8 cellular contexts compared by ENCODE assay signal in genomic region chr12:123149828-123150272, GRCh38. TPM values are rescaled to one million over a fixed set of nuclear protein-coding genes. Genes with fewer than 3 reads are reported as not detected.
DNase-seq lines count a peak whose midpoint lies in the region; ATAC-seq, FAIRE-seq and TF ChIP-seq lines count a peak whose summit lies in the region.

No MANE protein-coding gene starts in this region.

- no peak for ATAC-seq in GM12878
- ATAC-seq in thoracic aorta (ENCODE audit: insufficient number of reproducible peaks, low FRiP score, low read depth) = no peak
- no peak for ATAC-seq in GM21360 (IDR thresholded peaks at IDR 0.05; ENCODE audit: unreplicated experiment)
- no peak for ATAC-seq in HG03520 (IDR thresholded peaks at IDR 0.05; ENCODE audit: unreplicated experiment)

- H3K9me3 ChIP-seq in GM12878 (replicated peaks; ENCODE audit: control insufficient read depth, insufficient read depth, low read length) (no peaks in the 10 kb centered on the region), thoracic aorta (no peaks in the 10 kb centered on the region)

- no TSS peak for BruUV-seq in GM12878 (replicated peaks; lab: Mats Ljungman, UMichigan)

- no peaks in the 10 kb centered on the region for H4K20me1 ChIP-seq in GM12878 (ENCODE audit: control insufficient read depth, insufficient read depth)

- no peak overlapping the region for H3K27ac ChIP-seq in GM12878 (ENCODE audit: control insufficient read depth, insufficient read depth)
- H3K27ac ChIP-seq in thoracic aorta = peak overlapping the region; percentile 57 to 72

- in situ Hi-C loops in GM12878 (cut with MboI) = no loop called here

- RAD21 ChIA-PET in GM12878 (lab: Charles Lee; ENCODE audit: unreplicated experiment) = no interaction called here

- no peak for TF ChIP-seq CTCF in GM12878 (IDR thresholded peaks at IDR 0.05 in 2 of 3, conservative IDR thresholded peaks at IDR 0.05 in 1 of 3; ENCODE audit: control insufficient read depth in 2 of 3, extremely low read depth in 1 of 3, insufficient read depth in 1 of 3, low read depth in 3 of 3, low read length in 3 of 3)
- TF ChIP-seq CTCF in thoracic aorta (IDR thresholded peaks at IDR 0.05) = no peak

- SMC1A ChIA-PET in GM12878 (lab: Charles Lee; ENCODE audit: uncharacterized antibody, unreplicated experiment) = interaction anchor here (0.5 kb wide), 1 partner anchor 30 kb away, joined by 3 read pairs; no protein-coding TSS in a partner anchor

- POLR2A ChIA-PET in GM12878 (lab: Charles Lee) = no interaction called here

- no peak overlapping the region for H3K9ac ChIP-seq in GM12878 (ENCODE audit: control insufficient read depth, insufficient read depth, low read length)

- 67% methylated on average over 16 of the region's 16 CpGs for WGBS in GM12878 (ENCODE audit: insufficient coverage, insufficient replicate concordance, low lambda C conversion rate, missing lambda C conversion rate)

- peak; percentile 23 for DNase-seq in NCI-H748 (lab: John Stamatoyannopoulos, UW; ENCODE audit: unreplicated experiment)
- DNase-seq in NCI-H748 treated with DMSO at 0.1 percent for 48 hours (lab: John Stamatoyannopoulos, UW) = no peak
- DNase-seq in GM12878 (ENCODE audit: low read depth, low spot score) = no peak
- DNase-seq in left kidney (ENCODE audit: low read depth, low spot score) = peak; percentile 40
- DNase-seq in thoracic aorta (ENCODE audit: low spot score) = no peak
- no peak for DNase-seq in NCI-H2227 (lab: John Stamatoyannopoulos, UW; ENCODE audit: unreplicated experiment)

- no peak for FAIRE-seq in GM12878 (lab: Jason Lieb, UNC)

- H2AFZ ChIP-seq in GM12878 (ENCODE audit: control insufficient read depth, low read depth, low read length) = no peak overlapping the region

- TF ChIP-seq RAD21 in GM12878 (IDR thresholded peaks at IDR 0.05; ENCODE audit: insufficient read depth, low read depth, low read length) = no peak

- H3K4me2 ChIP-seq in GM12878 (ENCODE audit: control insufficient read depth, insufficient read depth) = peak overlapping the region; percentile 77

- H3K4me3 ChIP-seq in GM12878 = no peak overlapping the region
- peak overlapping the region; percentile 86 for H3K4me3 ChIP-seq in thoracic aorta

- H3K79me2 ChIP-seq in GM12878 (ENCODE audit: control insufficient read depth, insufficient read depth, low read length) = no peaks in the 10 kb centered on the region

- no peaks in the 10 kb centered on the region; a peak in 1 of 4 replicates for H3K36me3 ChIP-seq in GM12878 (ENCODE audit: control insufficient read depth in 2 of 2, insufficient read depth in 2 of 2, low read length in 1 of 2)
- no peaks in the 10 kb centered on the region for H3K36me3 ChIP-seq in thoracic aorta

- TF ChIP-seq POLR2A in GM12878 (IDR thresholded peaks at IDR 0.05; ENCODE audit: low read depth, low read length) = no peak

- TF ChIP-seq EP300 in GM12878 (IDR thresholded peaks at IDR 0.05; ENCODE audit: borderline replicate concordance in 1 of 2, control insufficient read depth in 1 of 2, low read depth in 2 of 2, low read length in 2 of 2) = no peak

- intact Hi-C loops in GM12878 (cut with micrococcal nuclease; ENCODE audit: unreplicated experiment) = no loop called here

- H3K27me3 ChIP-seq in GM12878 (replicated peaks in 1 of 2; ENCODE audit: control insufficient read depth in 2 of 2, insufficient read depth in 2 of 2, low read length in 1 of 2) (peaks cover 0 to 4% of the 10 kb centered on the region in 2 experiments; a peak in 1 of 4 replicates), thoracic aorta (replicated peaks; ENCODE audit: insufficient read depth) (no peaks in the 10 kb centered on the region)

- CTCF ChIA-PET in GM12878 (lab: Yijun Ruan, JAX) = interaction anchor here (0.9 kb wide), 1 partner anchor 105 kb away, joined by 3 read pairs; no protein-coding TSS in a partner anchor

- H3K4me1 ChIP-seq in GM12878 (ENCODE audit: control insufficient read depth, insufficient read depth, low read length) = no peaks in the 10 kb centered on the region
- peaks cover 2 to 25% of the 10 kb centered on the region in 2 donors for H3K4me1 ChIP-seq in thoracic aorta (ENCODE audit: control insufficient read depth in 1 of 2, low read depth in 2 of 2)

TF ChIP-seq in GM12878, 131 proteins besides CTCF, POLR2A, EP300 and RAD21 (continues in another document):
- no peak for TF ChIP-seq ZNF687 (IDR thresholded peaks at IDR 0.05)
- no peak for TF ChIP-seq CBX5 (IDR thresholded peaks at IDR 0.05; ENCODE audit: low read depth)
- TF ChIP-seq KDM1A (IDR thresholded peaks at IDR 0.05; ENCODE audit: borderline replicate concordance) = no peak
- TF ChIP-seq, protein P1, sequence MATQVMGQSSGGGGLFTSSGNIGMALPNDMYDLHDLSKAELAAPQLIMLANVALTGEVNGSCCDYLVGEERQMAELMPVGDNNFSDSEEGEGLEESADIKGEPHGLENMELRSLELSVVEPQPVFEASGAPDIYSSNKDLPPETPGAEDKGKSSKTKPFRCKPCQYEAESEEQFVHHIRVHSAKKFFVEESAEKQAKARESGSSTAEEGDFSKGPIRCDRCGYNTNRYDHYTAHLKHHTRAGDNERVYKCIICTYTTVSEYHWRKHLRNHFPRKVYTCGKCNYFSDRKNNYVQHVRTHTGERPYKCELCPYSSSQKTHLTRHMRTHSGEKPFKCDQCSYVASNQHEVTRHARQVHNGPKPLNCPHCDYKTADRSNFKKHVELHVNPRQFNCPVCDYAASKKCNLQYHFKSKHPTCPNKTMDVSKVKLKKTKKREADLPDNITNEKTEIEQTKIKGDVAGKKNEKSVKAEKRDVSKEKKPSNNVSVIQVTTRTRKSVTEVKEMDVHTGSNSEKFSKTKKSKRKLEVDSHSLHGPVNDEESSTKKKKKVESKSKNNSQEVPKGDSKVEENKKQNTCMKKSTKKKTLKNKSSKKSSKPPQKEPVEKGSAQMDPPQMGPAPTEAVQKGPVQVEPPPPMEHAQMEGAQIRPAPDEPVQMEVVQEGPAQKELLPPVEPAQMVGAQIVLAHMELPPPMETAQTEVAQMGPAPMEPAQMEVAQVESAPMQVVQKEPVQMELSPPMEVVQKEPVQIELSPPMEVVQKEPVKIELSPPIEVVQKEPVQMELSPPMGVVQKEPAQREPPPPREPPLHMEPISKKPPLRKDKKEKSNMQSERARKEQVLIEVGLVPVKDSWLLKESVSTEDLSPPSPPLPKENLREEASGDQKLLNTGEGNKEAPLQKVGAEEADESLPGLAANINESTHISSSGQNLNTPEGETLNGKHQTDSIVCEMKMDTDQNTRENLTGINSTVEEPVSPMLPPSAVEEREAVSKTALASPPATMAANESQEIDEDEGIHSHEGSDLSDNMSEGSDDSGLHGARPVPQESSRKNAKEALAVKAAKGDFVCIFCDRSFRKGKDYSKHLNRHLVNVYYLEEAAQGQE (IDR thresholded peaks at IDR 0.05; ENCODE audit: low read depth, low read length) = no peak
- no peak for TF ChIP-seq RBBP5 (conservative IDR thresholded peaks at IDR 0.05)
- TF ChIP-seq ZNF217 (IDR thresholded peaks at IDR 0.05) = no peak
- no peak for TF ChIP-seq CEBPB (IDR thresholded peaks at IDR 0.05; ENCODE audit: borderline replicate concordance in 1 of 2, low read depth in 2 of 2, low read length in 2 of 2)
- no peak for TF ChIP-seq BCL11A (IDR thresholded peaks at IDR 0.05; ENCODE audit: low read depth, low read length)
- TF ChIP-seq RB1 (IDR thresholded peaks at IDR 0.05; ENCODE audit: borderline replicate concordance) = no peak

RNA-seq across cellular contexts. Expression of gene PITPNM2, which starts 1.0 kb away (rescaled TPM):
- 1.9 and 3.8 TPM in 2 replicates for total RNA-seq in GM12878 (2013; cell fraction: nucleolus; rRNA removed)
- 0.11 and 0.17 TPM in 2 replicates for total RNA-seq in GM12878 (2014; rRNA removed)
- 0.09 and 0.27 TPM in 2 replicates for total RNA-seq in GM12878 (2014; rRNA removed; fragmentation: Illumina TruSeq; extraction: Trizol)
- 0.95 and 0.98 TPM in 2 replicates for total RNA-seq in GM12878 (2021)
- 0.13 TPM for polyA plus RNA-seq in GM12878 (2011; ENCODE audit: low read depth)
- 0.56 and 1.0 TPM in 2 replicates for polyA plus RNA-seq in GM12878 (2011; rRNA removed)
- 0.67 and 0.80 TPM in 2 replicates for polyA plus RNA-seq in GM12878 (2011; cell fraction: cytosol; rRNA removed)
- 2.9 and 3.4 TPM in 2 replicates for polyA plus RNA-seq in GM12878 (2011; cell fraction: nucleus; rRNA removed)
- 0.26 and 0.34 TPM in 2 replicates for polyA plus RNA-seq in GM12878 (2012)
- polyA plus RNA-seq in GM12878 (2014; fragmentation: Illumina TruSeq; extraction: Trizol) = 0.29 TPM in 2 replicates
- polyA plus RNA-seq in GM12878 (2014; fragmentation: Nextera tagmentation; extraction: Ambion mirVana) = under 1 TPM in 1 of 2 experiments, not detected in 1; 0.05 TPM
- 0.24 and 0.25 TPM in 2 replicates for polyA plus RNA-seq in GM12878 (2014; rRNA removed)
- polyA plus RNA-seq in GM12878 (2016; fragmentation: Nextera tagmentation; extraction: Ambion mirVana) = under 1 TPM; 0.03 to 0.08 TPM
- polyA minus RNA-seq in GM12878 (2011; rRNA and poly(A)+ RNA removed) = 1.8 and 1.9 TPM in 2 replicates
- polyA minus RNA-seq in GM12878 (2011; cell fraction: cytosol; rRNA and poly(A)+ RNA removed) = 0.27 and 0.73 TPM in 2 replicates
- 3.3 and 4.5 TPM in 2 replicates for polyA minus RNA-seq in GM12878 (2011; cell fraction: nucleus; rRNA and poly(A)+ RNA removed)
- total RNA-seq in thoracic aorta = 10 to 100 TPM in 1 of 2 donors, 1 to 10 TPM in 1; 7.9 to 14.3 TPM

Comparison
In these comparisons a context has a peak if more than half of its experiments do, and no peak if none do; other contexts are left out.
1. DNase-seq: peak in NCI-H748 (single experiment) and left kidney (single experiment); none in NCI-H748 treated with DMSO at 0.1 percent for 48 hours (single experiment), GM12878 (single experiment), thoracic aorta (single experiment) and NCI-H2227 (single experiment).